In genomic region chr19:46020819-46021125, GRCh38 we compare ENCODE assay signal across 35 cellular contexts. TPM values are rescaled to one million over a fixed set of nuclear protein-coding genes. Genes with fewer than 3 reads are reported as not detected.
"Had no signal": no experiment of that assay in that cellular context is flagged by ENCODE, and none has a peak within 500 bp of the region (broad histone marks: within the 10 kb centered on the region; RNA-seq: fewer than 3 reads in every experiment).

No MANE protein-coding gene starts in this region.

- H3K9ac ChIP-seq: parathyroid adenoma had no signal

- H3K9me3 Mint-ChIP-seq: effector memory CD8-positive, alpha-beta T cell; immature natural killer cell; nephron; stimulated activated naive CD8-positive, alpha-beta T cell treated with anti-CD3 and anti-CD28 coated beads, Interleukin-15, amount 100 ng/mL, for 72 hours had no signal

- H3K9me3 ChIP-seq: esophagus squamous epithelium, heart right ventricle, prostate gland, right atrium auricular region, thyroid gland, vagina had no signal

- H3K27ac ChIP-seq: coronary artery, esophagus squamous epithelium, heart right ventricle, parathyroid adenoma, prostate gland, right atrium auricular region, thyroid gland, vagina had no signal

- H3K79me2 ChIP-seq: parathyroid adenoma had no signal

- H3K4me3 Mint-ChIP-seq: effector memory CD8-positive, alpha-beta T cell; immature natural killer cell; naive thymus-derived CD4-positive, alpha-beta T cell; nephron; stimulated activated naive CD8-positive, alpha-beta T cell treated with anti-CD3 and anti-CD28 coated beads, Interleukin-15, amount 100 ng/mL, for 72 hours had no signal

- H3K36me3 ChIP-seq: prostate gland, right atrium auricular region, thyroid gland, vagina had no signal

- H3K4me2 ChIP-seq: smooth muscle cell had no signal

- DNase-seq: dermis blood vessel endothelial cell; effector memory CD8-positive, alpha-beta T cell; erythroblast; esophagus squamous epithelium; foreskin melanocyte; glutamatergic neuron; heart right ventricle; immature natural killer cell; mesenchymal stem cell; midbrain; naive thymus-derived CD4-positive, alpha-beta T cell; stimulated activated CD4-positive, alpha-beta T cell treated with anti-CD3 and anti-CD28 coated beads, Interleukin-12 subunit alpha, Interleukin-12 subunit beta, amount 100 ng/mL, for 4 hours; stimulated activated CD4-positive, alpha-beta T cell treated with anti-CD3 and anti-CD28 coated beads, Interleukin-1b, Interleukin-23, amount 100 ng/mL, for 48 hours; stimulated activated CD4-positive, alpha-beta T cell treated with anti-CD3 and anti-CD28 coated beads, Interleukin-4, amount 100 ng/mL, for 1 hour; stimulated activated CD8-positive, alpha-beta memory T cell treated with anti-CD3 and anti-CD28 coated beads, Interleukin-4, amount 100 ng/mL, for 48 hours; stimulated activated naive CD4-positive, alpha-beta T cell; stimulated activated naive CD8-positive, alpha-beta T cell treated with anti-CD3 and anti-CD28 coated beads, Interleukin-15, amount 100 ng/mL, for 72 hours; trophoblast cell had no signal

- H2AFZ ChIP-seq: parathyroid adenoma had no signal

- H3K27ac Mint-ChIP-seq: effector memory CD8-positive, alpha-beta T cell; immature natural killer cell; nephron; stimulated activated naive CD8-positive, alpha-beta T cell treated with anti-CD3 and anti-CD28 coated beads, Interleukin-15, amount 100 ng/mL, for 72 hours had no signal

- H3K4me3 ChIP-seq: coronary artery, esophagus squamous epithelium, heart right ventricle, lung, prostate gland, right atrium auricular region, smooth muscle cell, thyroid gland, vagina had no signal

- H3K27me3 ChIP-seq: thyroid gland, vagina had no signal

RNA-seq across cellular contexts. Expression of gene PGLYRP1, which starts 2.1 kb away (rescaled TPM):
- total RNA-seq: dermis blood vessel endothelial cell; esophagus squamous epithelium; kidney; mucosa of gallbladder; naive thymus-derived CD4-positive, alpha-beta T cell; osteoblast; prostate gland; right atrium auricular region; smooth muscle cell; subcutaneous adipose tissue; temporal lobe; ureter; vagina had no signal
- polyA plus RNA-seq: immature natural killer cell; naive thymus-derived CD4-positive, alpha-beta T cell; smooth muscle cell had no signal

RNA-seq across cellular contexts. Expression of gene IGFL4, which starts 20.0 kb away (rescaled TPM):
- total RNA-seq: dermis blood vessel endothelial cell; esophagus squamous epithelium; heart right ventricle; kidney; left lobe of liver; liver; lung; mucosa of gallbladder; naive thymus-derived CD4-positive, alpha-beta T cell; osteoblast; prostate gland; right atrium auricular region; subcutaneous adipose tissue; thyroid gland; ureter; vagina had no signal
- polyA plus RNA-seq: heart right ventricle; immature natural killer cell; liver; lung; naive thymus-derived CD4-positive, alpha-beta T cell; smooth muscle cell had no signal

RNA-seq across cellular contexts. Expression of gene NOVA2, which starts 47.1 kb away (rescaled TPM):
- total RNA-seq: osteoblast had no signal
- polyA plus RNA-seq: immature natural killer cell; naive thymus-derived CD4-positive, alpha-beta T cell had no signal
